In the genomic region with DNA sequence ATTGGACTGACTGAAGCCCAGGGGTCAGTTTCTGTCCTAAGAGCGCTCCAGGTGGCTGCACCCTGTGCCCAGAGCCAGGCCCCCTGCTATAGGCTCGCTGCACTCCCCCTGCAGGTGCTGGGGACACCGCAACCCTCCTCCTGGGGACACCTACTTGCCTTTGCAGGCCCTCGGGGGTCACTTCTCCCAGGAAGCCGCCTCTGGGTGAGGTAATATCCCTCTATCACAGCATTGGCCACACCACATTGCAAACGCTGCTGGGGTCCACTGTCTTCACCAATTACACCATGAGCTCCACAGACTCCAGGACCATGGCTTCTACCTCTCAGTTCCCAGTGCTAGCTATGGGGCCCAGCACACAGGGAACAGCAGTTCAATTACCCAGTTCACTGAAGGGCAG, we compare ENCODE assay signal across 1 cellular context.
TF ChIP-seq lines count a peak whose summit lies in the region.

No MANE protein-coding gene starts in this region.

TF ChIP-seq in GM23338, 12 proteins besides CTCF, POLR2A, EP300 and RAD21:
- TF ChIP-seq, protein P1, sequence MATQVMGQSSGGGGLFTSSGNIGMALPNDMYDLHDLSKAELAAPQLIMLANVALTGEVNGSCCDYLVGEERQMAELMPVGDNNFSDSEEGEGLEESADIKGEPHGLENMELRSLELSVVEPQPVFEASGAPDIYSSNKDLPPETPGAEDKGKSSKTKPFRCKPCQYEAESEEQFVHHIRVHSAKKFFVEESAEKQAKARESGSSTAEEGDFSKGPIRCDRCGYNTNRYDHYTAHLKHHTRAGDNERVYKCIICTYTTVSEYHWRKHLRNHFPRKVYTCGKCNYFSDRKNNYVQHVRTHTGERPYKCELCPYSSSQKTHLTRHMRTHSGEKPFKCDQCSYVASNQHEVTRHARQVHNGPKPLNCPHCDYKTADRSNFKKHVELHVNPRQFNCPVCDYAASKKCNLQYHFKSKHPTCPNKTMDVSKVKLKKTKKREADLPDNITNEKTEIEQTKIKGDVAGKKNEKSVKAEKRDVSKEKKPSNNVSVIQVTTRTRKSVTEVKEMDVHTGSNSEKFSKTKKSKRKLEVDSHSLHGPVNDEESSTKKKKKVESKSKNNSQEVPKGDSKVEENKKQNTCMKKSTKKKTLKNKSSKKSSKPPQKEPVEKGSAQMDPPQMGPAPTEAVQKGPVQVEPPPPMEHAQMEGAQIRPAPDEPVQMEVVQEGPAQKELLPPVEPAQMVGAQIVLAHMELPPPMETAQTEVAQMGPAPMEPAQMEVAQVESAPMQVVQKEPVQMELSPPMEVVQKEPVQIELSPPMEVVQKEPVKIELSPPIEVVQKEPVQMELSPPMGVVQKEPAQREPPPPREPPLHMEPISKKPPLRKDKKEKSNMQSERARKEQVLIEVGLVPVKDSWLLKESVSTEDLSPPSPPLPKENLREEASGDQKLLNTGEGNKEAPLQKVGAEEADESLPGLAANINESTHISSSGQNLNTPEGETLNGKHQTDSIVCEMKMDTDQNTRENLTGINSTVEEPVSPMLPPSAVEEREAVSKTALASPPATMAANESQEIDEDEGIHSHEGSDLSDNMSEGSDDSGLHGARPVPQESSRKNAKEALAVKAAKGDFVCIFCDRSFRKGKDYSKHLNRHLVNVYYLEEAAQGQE (IDR thresholded peaks at IDR 0.05; ENCODE audit: unreplicated experiment) = no peak
- TF ChIP-seq EZH2 (IDR thresholded peaks at IDR 0.05; ENCODE audit: low read depth, unreplicated experiment) = no peak
- TF ChIP-seq, protein P2, sequence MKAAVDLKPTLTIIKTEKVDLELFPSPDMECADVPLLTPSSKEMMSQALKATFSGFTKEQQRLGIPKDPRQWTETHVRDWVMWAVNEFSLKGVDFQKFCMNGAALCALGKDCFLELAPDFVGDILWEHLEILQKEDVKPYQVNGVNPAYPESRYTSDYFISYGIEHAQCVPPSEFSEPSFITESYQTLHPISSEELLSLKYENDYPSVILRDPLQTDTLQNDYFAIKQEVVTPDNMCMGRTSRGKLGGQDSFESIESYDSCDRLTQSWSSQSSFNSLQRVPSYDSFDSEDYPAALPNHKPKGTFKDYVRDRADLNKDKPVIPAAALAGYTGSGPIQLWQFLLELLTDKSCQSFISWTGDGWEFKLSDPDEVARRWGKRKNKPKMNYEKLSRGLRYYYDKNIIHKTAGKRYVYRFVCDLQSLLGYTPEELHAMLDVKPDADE (IDR thresholded peaks at IDR 0.05) = no peak
- TF ChIP-seq CREB1 (CRISPR knock-in tag; IDR thresholded peaks at IDR 0.05; ENCODE audit: low read depth) = no peak
- TF ChIP-seq POLR2AphosphoS5 (IDR thresholded peaks at IDR 0.05; ENCODE audit: low read depth) = no peak
- TF ChIP-seq ZNF331 (CRISPR knock-in tag; IDR thresholded peaks at IDR 0.05; ENCODE audit: low read depth) = no peak
- no peak for TF ChIP-seq ZNF114 (CRISPR knock-in tag; IDR thresholded peaks at IDR 0.05)
- no peak for TF ChIP-seq STAT1 (IDR thresholded peaks at IDR 0.05; ENCODE audit: unreplicated experiment)
- TF ChIP-seq, protein P3, sequence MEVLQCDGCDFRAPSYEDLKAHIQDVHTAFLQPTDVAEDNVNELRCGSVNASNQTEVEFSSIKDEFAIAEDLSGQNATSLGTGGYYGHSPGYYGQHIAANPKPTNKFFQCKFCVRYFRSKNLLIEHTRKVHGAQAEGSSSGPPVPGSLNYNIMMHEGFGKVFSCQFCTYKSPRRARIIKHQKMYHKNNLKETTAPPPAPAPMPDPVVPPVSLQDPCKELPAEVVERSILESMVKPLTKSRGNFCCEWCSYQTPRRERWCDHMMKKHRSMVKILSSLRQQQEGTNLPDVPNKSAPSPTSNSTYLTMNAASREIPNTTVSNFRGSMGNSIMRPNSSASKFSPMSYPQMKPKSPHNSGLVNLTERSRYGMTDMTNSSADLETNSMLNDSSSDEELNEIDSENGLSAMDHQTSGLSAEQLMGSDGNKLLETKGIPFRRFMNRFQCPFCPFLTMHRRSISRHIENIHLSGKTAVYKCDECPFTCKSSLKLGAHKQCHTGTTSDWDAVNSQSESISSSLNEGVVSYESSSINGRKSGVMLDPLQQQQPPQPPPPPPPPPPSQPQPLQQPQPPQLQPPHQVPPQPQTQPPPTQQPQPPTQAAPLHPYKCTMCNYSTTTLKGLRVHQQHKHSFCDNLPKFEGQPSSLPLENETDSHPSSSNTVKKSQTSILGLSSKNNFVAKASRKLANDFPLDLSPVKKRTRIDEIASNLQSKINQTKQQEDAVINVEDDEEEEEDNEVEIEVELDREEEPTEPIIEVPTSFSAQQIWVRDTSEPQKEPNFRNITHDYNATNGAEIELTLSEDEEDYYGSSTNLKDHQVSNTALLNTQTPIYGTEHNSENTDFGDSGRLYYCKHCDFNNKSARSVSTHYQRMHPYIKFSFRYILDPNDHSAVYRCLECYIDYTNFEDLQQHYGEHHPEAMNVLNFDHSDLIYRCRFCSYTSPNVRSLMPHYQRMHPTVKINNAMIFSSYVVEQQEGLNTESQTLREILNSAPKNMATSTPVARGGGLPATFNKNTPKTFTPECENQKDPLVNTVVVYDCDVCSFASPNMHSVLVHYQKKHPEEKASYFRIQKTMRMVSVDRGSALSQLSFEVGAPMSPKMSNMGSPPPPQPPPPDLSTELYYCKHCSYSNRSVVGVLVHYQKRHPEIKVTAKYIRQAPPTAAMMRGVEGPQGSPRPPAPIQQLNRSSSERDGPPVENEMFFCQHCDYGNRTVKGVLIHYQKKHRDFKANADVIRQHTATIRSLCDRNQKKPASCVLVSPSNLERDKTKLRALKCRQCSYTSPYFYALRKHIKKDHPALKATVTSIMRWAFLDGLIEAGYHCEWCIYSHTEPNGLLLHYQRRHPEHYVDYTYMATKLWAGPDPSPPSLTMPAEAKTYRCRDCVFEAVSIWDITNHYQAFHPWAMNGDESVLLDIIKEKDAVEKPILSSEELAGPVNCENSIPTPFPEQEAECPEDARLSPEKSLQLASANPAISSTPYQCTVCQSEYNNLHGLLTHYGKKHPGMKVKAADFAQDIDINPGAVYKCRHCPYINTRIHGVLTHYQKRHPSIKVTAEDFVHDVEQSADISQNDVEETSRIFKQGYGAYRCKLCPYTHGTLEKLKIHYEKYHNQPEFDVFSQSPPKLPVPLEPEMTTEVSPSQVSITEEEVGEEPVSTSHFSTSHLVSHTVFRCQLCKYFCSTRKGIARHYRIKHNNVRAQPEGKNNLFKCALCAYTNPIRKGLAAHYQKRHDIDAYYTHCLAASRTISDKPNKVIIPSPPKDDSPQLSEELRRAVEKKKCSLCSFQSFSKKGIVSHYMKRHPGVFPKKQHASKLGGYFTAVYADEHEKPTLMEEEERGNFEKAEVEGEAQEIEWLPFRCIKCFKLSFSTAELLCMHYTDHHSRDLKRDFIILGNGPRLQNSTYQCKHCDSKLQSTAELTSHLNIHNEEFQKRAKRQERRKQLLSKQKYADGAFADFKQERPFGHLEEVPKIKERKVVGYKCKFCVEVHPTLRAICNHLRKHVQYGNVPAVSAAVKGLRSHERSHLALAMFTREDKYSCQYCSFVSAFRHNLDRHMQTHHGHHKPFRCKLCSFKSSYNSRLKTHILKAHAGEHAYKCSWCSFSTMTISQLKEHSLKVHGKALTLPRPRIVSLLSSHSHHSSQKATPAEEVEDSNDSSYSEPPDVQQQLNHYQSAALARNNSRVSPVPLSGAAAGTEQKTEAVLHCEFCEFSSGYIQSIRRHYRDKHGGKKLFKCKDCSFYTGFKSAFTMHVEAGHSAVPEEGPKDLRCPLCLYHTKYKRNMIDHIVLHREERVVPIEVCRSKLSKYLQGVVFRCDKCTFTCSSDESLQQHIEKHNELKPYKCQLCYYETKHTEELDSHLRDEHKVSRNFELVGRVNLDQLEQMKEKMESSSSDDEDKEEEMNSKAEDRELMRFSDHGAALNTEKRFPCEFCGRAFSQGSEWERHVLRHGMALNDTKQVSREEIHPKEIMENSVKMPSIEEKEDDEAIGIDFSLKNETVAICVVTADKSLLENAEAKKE (CRISPR knock-in tag; IDR thresholded peaks at IDR 0.05) = no peak
- TF ChIP-seq JUNB (IDR thresholded peaks at IDR 0.05; ENCODE audit: unreplicated experiment) = no peak
- no peak for TF ChIP-seq NANOG (IDR thresholded peaks at IDR 0.05; ENCODE audit: borderline replicate concordance)
